Comparison of ENCODE assay signal across 1 cellular context in the genomic region with DNA sequence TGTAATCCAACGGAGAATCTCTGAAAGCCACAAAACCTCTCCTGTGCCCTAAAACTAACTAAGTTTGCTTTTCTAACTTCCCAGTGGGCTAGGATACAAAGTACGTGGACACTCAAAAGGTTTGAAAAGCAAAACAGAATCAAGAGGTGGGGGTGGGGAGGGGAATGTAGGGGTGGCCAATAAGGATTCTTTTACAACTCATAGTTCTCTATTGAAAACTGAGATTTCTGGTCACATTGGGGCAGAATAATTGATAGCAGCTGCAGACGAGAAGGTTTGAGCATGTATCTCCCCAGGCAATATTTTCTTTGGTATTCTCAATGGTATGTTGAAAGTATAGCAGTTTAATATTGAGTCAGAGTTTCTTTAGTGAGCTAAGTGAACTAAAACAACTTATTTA.
TF ChIP-seq lines count a peak whose summit lies in the region.

No MANE protein-coding gene starts in this region.

TF ChIP-seq in HepG2, 621 proteins besides CTCF, POLR2A, EP300 and RAD21 (continued from another document):
- TF ChIP-seq PAXIP1 (CRISPR knock-in tag; conservative IDR thresholded peaks at IDR 0.05) (peak; percentile 34; the same call in 1 of the 2 replicates), IKZF1 (IDR thresholded peaks at IDR 0.05) (no peak), MBD4 (IDR thresholded peaks at IDR 0.05; ENCODE audit: borderline replicate concordance, low read length) (no peak)
